ENCODE assay signal across 1 cellular context in genomic region chr4:52659722-52660261, GRCh38.
A peak's percentile ranks its signal among the peaks of the same experiment; 100 is the strongest.
TF ChIP-seq lines count a peak whose summit lies in the region.

No MANE protein-coding gene starts in this region.

TF ChIP-seq in HepG2, 621 proteins besides CTCF, POLR2A, EP300 and RAD21 (continued from another document and continues in another):
- TF ChIP-seq MED8 (CRISPR knock-in tag; IDR thresholded peaks at IDR 0.05; ENCODE audit: insufficient replicate concordance) (no peak), KLF12 (CRISPR knock-in tag; IDR thresholded peaks at IDR 0.05; ENCODE audit: borderline replicate concordance) (no peak), NONO (IDR thresholded peaks at IDR 0.05) (no peak), NONO (CRISPR knock-in tag; conservative IDR thresholded peaks at IDR 0.05) (no peak), ZNF605 (CRISPR knock-in tag; IDR thresholded peaks at IDR 0.05) (peak; percentile 53; the same call in 1 of the 2 replicates), AGO2 (optimal IDR thresholded peaks at IDR 0.05; ENCODE audit: low read depth, low read length) (peak; percentile 47), ZNF777 (CRISPR knock-in tag; IDR thresholded peaks at IDR 0.05) (peak; percentile 89), ZNF576 (CRISPR knock-in tag; IDR thresholded peaks at IDR 0.05) (no peak), ZBTB33 (CRISPR knock-in tag; IDR thresholded peaks at IDR 0.05) (no peak), ZNF816 (CRISPR knock-in tag; IDR thresholded peaks at IDR 0.05; ENCODE audit: borderline replicate concordance) (no peak), TFDP1 (CRISPR knock-in tag; IDR thresholded peaks at IDR 0.05; ENCODE audit: borderline replicate concordance) (no peak), ZBTB1 (CRISPR knock-in tag; IDR thresholded peaks at IDR 0.05; ENCODE audit: borderline replicate concordance) (no peak), ZNF678 (CRISPR knock-in tag; IDR thresholded peaks at IDR 0.05) (no peak), RAD51 (IDR thresholded peaks at IDR 0.05; ENCODE audit: borderline replicate concordance) (no peak), MXD4 (CRISPR knock-in tag; IDR thresholded peaks at IDR 0.05) (0 out of 2 replicates have a peak, but pooled peaks have one; percentile 11), ZNF24 (IDR thresholded peaks at IDR 0.05) (no peak), MAX (IDR thresholded peaks at IDR 0.05) (peak; percentile 12; the same call in 1 of the 2 replicates), NR2F6 (IDR thresholded peaks at IDR 0.05) (no peak), NR2F6 (CRISPR knock-in tag; IDR thresholded peaks at IDR 0.05) (no peak), MTERF4 (CRISPR knock-in tag; IDR thresholded peaks at IDR 0.05) (no peak), NKX3-1 (CRISPR knock-in tag; IDR thresholded peaks at IDR 0.05) (no peak), RFX3 (CRISPR knock-in tag; IDR thresholded peaks at IDR 0.05) (no peak), SMYD3 (CRISPR knock-in tag; IDR thresholded peaks at IDR 0.05) (no peak), JUN (CRISPR knock-in tag; IDR thresholded peaks at IDR 0.05) (no peak), ZBTB42 (CRISPR knock-in tag; IDR thresholded peaks at IDR 0.05) (peak; percentile 44; the same call in 1 of the 2 replicates), ZNF33B (CRISPR knock-in tag; IDR thresholded peaks at IDR 0.05) (no peak), SPEN (CRISPR knock-in tag; IDR thresholded peaks at IDR 0.05; ENCODE audit: low read depth) (0 out of 2 replicates have a peak, but pooled peaks have one; percentile 3), HINFP (CRISPR knock-in tag; IDR thresholded peaks at IDR 0.05; ENCODE audit: low read depth) (no peak), NFIB (CRISPR knock-in tag; IDR thresholded peaks at IDR 0.05; ENCODE audit: borderline replicate concordance) (no peak), SNAI1 (CRISPR knock-in tag; IDR thresholded peaks at IDR 0.05; ENCODE audit: borderline replicate concordance) (no peak), SNAPC5 (CRISPR knock-in tag; IDR thresholded peaks at IDR 0.05; ENCODE audit: borderline replicate concordance) (no peak), RORA (CRISPR knock-in tag; IDR thresholded peaks at IDR 0.05) (no peak), ZNF205 (CRISPR knock-in tag; IDR thresholded peaks at IDR 0.05) (no peak), KLF6 (CRISPR knock-in tag; IDR thresholded peaks at IDR 0.05) (no peak), CREBL2 (CRISPR knock-in tag; IDR thresholded peaks at IDR 0.05; ENCODE audit: borderline replicate concordance) (no peak), SALL2 (CRISPR knock-in tag; IDR thresholded peaks at IDR 0.05) (peak; percentile 6; the same call in 1 of the 2 replicates), DNMT1 (CRISPR knock-in tag; IDR thresholded peaks at IDR 0.05) (no peak), ZNF558 (CRISPR knock-in tag; IDR thresholded peaks at IDR 0.05; ENCODE audit: borderline replicate concordance) (no peak), MBD4 (IDR thresholded peaks at IDR 0.05; ENCODE audit: borderline replicate concordance, low read length) (no peak), SRSF4 (IDR thresholded peaks at IDR 0.05; ENCODE audit: low read depth, low read length, poor library complexity, severe bottlenecking) (no peak), ZZZ3 (CRISPR knock-in tag; IDR thresholded peaks at IDR 0.05; ENCODE audit: borderline replicate concordance) (no peak), TAF1 (CRISPR knock-in tag; IDR thresholded peaks at IDR 0.05) (0 out of 2 replicates have a peak, but pooled peaks have one; percentile 29), NFE2 (CRISPR knock-in tag; IDR thresholded peaks at IDR 0.05) (no peak), SP1 (IDR thresholded peaks at IDR 0.05) (no peak), SP1 (CRISPR knock-in tag; IDR thresholded peaks at IDR 0.05) (no peak), YEATS2 (CRISPR knock-in tag; IDR thresholded peaks at IDR 0.05; ENCODE audit: borderline replicate concordance) (no peak), ZUFSP (CRISPR knock-in tag; IDR thresholded peaks at IDR 0.05; ENCODE audit: borderline replicate concordance) (no peak), E2F2 (CRISPR knock-in tag; IDR thresholded peaks at IDR 0.05; ENCODE audit: borderline replicate concordance) (no peak), KLF16 (CRISPR knock-in tag; IDR thresholded peaks at IDR 0.05) (0 out of 4 replicates have a peak, but pooled peaks of 1 of the 2 experiments have one; percentile 39), MAFG (CRISPR knock-in tag; IDR thresholded peaks at IDR 0.05) (0 out of 2 replicates have a peak, but pooled peaks have one; percentile 21), NR2F2 (IDR thresholded peaks at IDR 0.05; ENCODE audit: borderline replicate concordance, low read depth) (no peak), ZNF713 (CRISPR knock-in tag; IDR thresholded peaks at IDR 0.05) (no peak), ZSCAN30 (CRISPR knock-in tag; IDR thresholded peaks at IDR 0.05) (no peak), HOMEZ (CRISPR knock-in tag; IDR thresholded peaks at IDR 0.05; ENCODE audit: low read depth) (no peak), SKIL (CRISPR knock-in tag; IDR thresholded peaks at IDR 0.05; ENCODE audit: borderline replicate concordance) (no peak)
